ENCODE assay signal across 22 cellular contexts in genomic region chr19:17180997-17181702, GRCh38. TPM values are rescaled to one million over a fixed set of nuclear protein-coding genes. Genes with fewer than 3 reads are reported as not detected.
DNase-seq lines count a peak whose midpoint lies in the region; ATAC-seq, FAIRE-seq and TF ChIP-seq lines count a peak whose summit lies in the region.
"Had no signal": no experiment of that assay in that cellular context is flagged by ENCODE, and none has a peak within 500 bp of the region (broad histone marks: within the 10 kb centered on the region; RNA-seq: fewer than 3 reads in every experiment).

No MANE protein-coding gene starts in this region.

- H3K4me3 ChIP-seq in HepG2 (replicated peaks in 1 of 3; ENCODE audit: insufficient read depth in 1 of 3, low read depth in 2 of 3, low read length in 3 of 3) (no peak overlapping the region), right lobe of liver (no peak overlapping the region), iPS-18a (ENCODE audit: low read length) (peak overlapping the region; percentile 2)
- H3K4me3 ChIP-seq: esophagus muscularis mucosa, left ventricle myocardium inferior, suprapubic skin had no signal

- no peak for TF ChIP-seq RAD21 in HepG2 (CRISPR knock-in tag; IDR thresholded peaks at IDR 0.05)

- H2AFZ ChIP-seq in HepG2 (ENCODE audit: low read length): no peak overlapping the region

- POLR2A ChIA-PET in HepG2 (lab: Yijun Ruan, JAX): no interaction called here

- FAIRE-seq in HepG2 (lab: Jason Lieb, UNC): no peak
- FAIRE-seq: GM18507 had no signal

- TF ChIP-seq CTCF in HepG2 (CRISPR knock-in tag; IDR thresholded peaks at IDR 0.05): no peak
- TF ChIP-seq CTCF in right lobe of liver (IDR thresholded peaks at IDR 0.05): no peak
- no peak for TF ChIP-seq CTCF in glutamatergic neuron (IDR thresholded peaks at IDR 0.05; ENCODE audit: partially characterized antibody, unreplicated experiment)

- intact Hi-C loops in HepG2 (cut with micrococcal nuclease; ENCODE audit: unreplicated experiment) (no loop called here), right lobe of liver (cut with DNase I) (no loop called here)

- H3K4me1 ChIP-seq in HepG2 (ENCODE audit: insufficient read depth, low read length) (no peaks in the 10 kb centered on the region), right lobe of liver (no peaks in the 10 kb centered on the region), iPS-18a (ENCODE audit: control insufficient read depth, low read depth, low read length) (peaks cover 11% of the 10 kb centered on the region)
- H3K4me1 ChIP-seq: esophagus muscularis mucosa, left ventricle myocardium inferior, suprapubic skin had no signal

- H4K20me1 ChIP-seq in HepG2 (ENCODE audit: insufficient read depth, low read length): no peaks in the 10 kb centered on the region

- H3K27ac Mint-ChIP-seq in glutamatergic neuron (ENCODE audit: unreplicated experiment): no peak overlapping the region
- H3K27ac Mint-ChIP-seq: T-helper 2 cell treated with Interferon-gamma antibody and Interleukin-4, amounts not matched to agents 5 μg/mL and 100 μg/mL, for 36 hours had no signal

- H3K27me3 ChIP-seq in HepG2 (ENCODE audit: control insufficient read depth in 1 of 2, insufficient read depth in 2 of 2, low read length in 2 of 2): no peaks in the 10 kb centered on the region
- no peaks in the 10 kb centered on the region for H3K27me3 ChIP-seq in right lobe of liver
- H3K27me3 ChIP-seq in iPS-18a (ENCODE audit: control insufficient read depth, insufficient read depth, low read length): no peaks in the 10 kb centered on the region
- H3K27me3 ChIP-seq: esophagus muscularis mucosa, neutrophil, suprapubic skin had no signal

- no peaks in the 10 kb centered on the region for H3K9me3 ChIP-seq in HepG2 (ENCODE audit: low read length)
- no peaks in the 10 kb centered on the region for H3K9me3 ChIP-seq in right lobe of liver
- no peaks in the 10 kb centered on the region for H3K9me3 ChIP-seq in iPS-18a (ENCODE audit: control insufficient read depth, low read depth, low read length)
- H3K9me3 ChIP-seq: esophagus muscularis mucosa, left ventricle myocardium inferior, neutrophil, suprapubic skin had no signal

- H3K9ac ChIP-seq in HepG2 (ENCODE audit: insufficient read depth, low read depth, low read length) (no peak overlapping the region), iPS-18a (ENCODE audit: low read length) (no peak overlapping the region)

- CTCF ChIA-PET in HepG2 (lab: Yijun Ruan, JAX; ENCODE audit: low intra/inter-chr PET ratio, low total read pairs): no interaction called here

- H3K27me3 Mint-ChIP-seq in glutamatergic neuron (ENCODE audit: unreplicated experiment): peaks cover 3% of the 10 kb centered on the region
- H3K27me3 Mint-ChIP-seq: CD8-positive, alpha-beta memory T cell had no signal

- no peak for DNase-seq in HepG2 (ENCODE audit: low spot score)
- no peak for DNase-seq in right lobe of liver
- DNase-seq in NCI-H526 treated with DMSO at 0.1 percent for 48 hours (lab: John Stamatoyannopoulos, UW): peak; percentile 54
- DNase-seq in DMS114 treated with DMSO at 0.1 percent for 48 hours (lab: John Stamatoyannopoulos, UW; ENCODE audit: unreplicated experiment): no peak
- no peak for DNase-seq in glutamatergic neuron
- no peak for DNase-seq in cortex of kidney (lab: John Stamatoyannopoulos, UW)
- no peak for DNase-seq in NCI-H446 (lab: John Stamatoyannopoulos, UW)
- DNase-seq: activated effector memory CD4-positive, alpha-beta T cell treated with anti-CD3 and anti-CD28 coated beads, Interleukin-2, amount 50 U/mL, for 16 hours; anterior cingulate cortex; CD8-positive, alpha-beta memory T cell; effector CD4-positive, alpha-beta T cell; GOT3; left ventricle myocardium inferior; NCI-H1436; NCI-H2171; retina had no signal

- WGBS in HepG2 (ENCODE audit: low lambda C conversion rate): 97% methylated on average over 22 of the region's 22 CpGs
- WGBS in right lobe of liver (ENCODE audit: insufficient coverage, low coverage, low lambda C conversion rate, missing lambda C conversion rate): 75% methylated on average over 12 of the region's 22 CpGs

- no peak for TF ChIP-seq POLR2A in HepG2 (IDR thresholded peaks at IDR 0.05; ENCODE audit: insufficient read depth in 1 of 2, low read depth in 2 of 2, low read length in 2 of 2)
- TF ChIP-seq POLR2A in right lobe of liver (IDR thresholded peaks at IDR 0.05): no peak

- no peak for TF ChIP-seq EP300 in HepG2 (IDR thresholded peaks at IDR 0.05; ENCODE audit: low read depth in 2 of 2, low read length in 2 of 2)
- no peak for TF ChIP-seq EP300 in HepG2 (CRISPR knock-in tag; IDR thresholded peaks at IDR 0.05; ENCODE audit: borderline replicate concordance)

- H3K9me3 Mint-ChIP-seq in glutamatergic neuron (ENCODE audit: unreplicated experiment): no peaks in the 10 kb centered on the region
- H3K9me3 Mint-ChIP-seq: CD8-positive, alpha-beta memory T cell; T-helper 2 cell treated with Interferon-gamma antibody and Interleukin-4, amounts not matched to agents 5 μg/mL and 100 μg/mL, for 36 hours had no signal

- no peak for ATAC-seq in HepG2
- no peak for ATAC-seq in right lobe of liver

- BruUV-seq in HepG2 (replicated peaks; lab: Mats Ljungman, UMichigan): no TSS peak

- in situ Hi-C loops in HepG2 (cut with HindIII; ENCODE audit: extremely low pct_ligation_motif_present, low pct_unique_long_range_greater_than_20kb): no loop called here

- no peaks in the 10 kb centered on the region for H3K79me2 ChIP-seq in HepG2 (ENCODE audit: insufficient read depth, low read length)

- peaks cover 5 to 22% of the 10 kb centered on the region in 2 experiments; a peak in 3 of 5 replicates for H3K36me3 ChIP-seq in HepG2 (replicated peaks in 1 of 2; ENCODE audit: control insufficient read depth in 1 of 2, insufficient read depth in 2 of 2, low read length in 2 of 2)
- H3K36me3 ChIP-seq in right lobe of liver: peaks cover 0 to 24% (median 0%) of the 10 kb centered on the region in 4 donors
- peaks cover 9% of the 10 kb centered on the region for H3K36me3 ChIP-seq in iPS-18a (ENCODE audit: control insufficient read depth, low read depth, low read length)

- no peak overlapping the region for H3K4me2 ChIP-seq in HepG2 (ENCODE audit: low read depth, low read length)

- peaks cover 2% of the 10 kb centered on the region for H3K4me1 Mint-ChIP-seq in glutamatergic neuron (ENCODE audit: low read depth, unreplicated experiment)

- H3K27ac ChIP-seq in HepG2 (ENCODE audit: extremely low read length, insufficient read depth, low read length) (no peak overlapping the region), right lobe of liver (no peak overlapping the region), iPS-18a (ENCODE audit: low read length) (no peak overlapping the region)
- H3K27ac ChIP-seq: esophagus muscularis mucosa, left ventricle myocardium inferior, suprapubic skin had no signal

- H3K4me3 Mint-ChIP-seq in glutamatergic neuron (ENCODE audit: unreplicated experiment): no peak overlapping the region
- H3K4me3 Mint-ChIP-seq: CD8-positive, alpha-beta memory T cell; T-helper 2 cell treated with Interferon-gamma antibody and Interleukin-4, amounts not matched to agents 5 μg/mL and 100 μg/mL, for 36 hours had no signal

- H3K36me3 Mint-ChIP-seq in glutamatergic neuron (ENCODE audit: unreplicated experiment): no peaks in the 10 kb centered on the region

RNA-seq across cellular contexts. Expression of gene USE1, which starts 34.0 kb away (rescaled TPM):
- total RNA-seq in HepG2 (2016; rRNA removed; fragmentation: Illumina TruSeq; extraction: Trizol) (9.9 and 10.3 TPM in 2 replicates), right lobe of liver (10 to 100 TPM; 13.5 to 20.3 (median 18.6) TPM), glutamatergic neuron (ENCODE audit: unreplicated experiment) (14.9 TPM)
- total RNA-seq in HepG2 (2016; cell fraction: cytosol; rRNA removed; fragmentation: Illumina TruSeq; extraction: Trizol; ENCODE audit: low read depth): 7.1 and 12.3 TPM in 2 replicates
- 10.7 and 11.6 TPM in 2 replicates for total RNA-seq in HepG2 (2016; cell fraction: insoluble cytoplasmic fraction; rRNA removed; fragmentation: Illumina TruSeq; extraction: Trizol)
- 12.0 and 15.3 TPM in 2 replicates for total RNA-seq in HepG2 (2016; cell fraction: membrane; rRNA removed; fragmentation: Illumina TruSeq; extraction: Trizol)
- total RNA-seq in HepG2 (2016; cell fraction: nucleus; rRNA removed; fragmentation: Illumina TruSeq; extraction: Trizol): 6.2 and 7.0 TPM in 2 replicates
- polyA plus RNA-seq in HepG2 (2011; rRNA removed): 16.3 and 17.6 TPM in 2 replicates
- 16.8 and 22.4 TPM in 2 replicates for polyA plus RNA-seq in HepG2 (2011; cell fraction: cytosol; rRNA removed)
- polyA plus RNA-seq in HepG2 (2011; cell fraction: nucleus; rRNA removed): 10.1 and 12.6 TPM in 2 replicates
- 9.7 and 10.1 TPM in 2 replicates for polyA plus RNA-seq in HepG2 (2012)
- polyA plus RNA-seq in HepG2 (2016; cell fraction: cytosol; fragmentation: Illumina TruSeq; extraction: Trizol; ENCODE audit: low read depth): 24.0 and 30.1 TPM in 2 replicates
- 22.5 and 22.6 TPM in 2 replicates for polyA plus RNA-seq in HepG2 (2016; cell fraction: insoluble cytoplasmic fraction; fragmentation: Illumina TruSeq; extraction: Trizol; ENCODE audit: low read depth)
- 21.6 and 24.0 TPM in 2 replicates for polyA plus RNA-seq in HepG2 (2016; cell fraction: membrane; fragmentation: Illumina TruSeq; extraction: Trizol; ENCODE audit: low read depth)
- polyA plus RNA-seq in HepG2 (2016; cell fraction: nucleus; fragmentation: Illumina TruSeq; extraction: Trizol; ENCODE audit: insufficient read depth, low read depth): 20.5 and 25.4 TPM in 2 replicates
- polyA minus RNA-seq in HepG2 (2011; rRNA and poly(A)+ RNA removed; ENCODE audit: low replicate concordance): 10.8 and 31.8 TPM in 2 replicates
- polyA minus RNA-seq in HepG2 (2011; cell fraction: cytosol; rRNA and poly(A)+ RNA removed): 5.4 and 6.4 TPM in 2 replicates
- polyA minus RNA-seq in HepG2 (2011; cell fraction: nucleus; rRNA and poly(A)+ RNA removed): 8.2 and 9.4 TPM in 2 replicates

RNA-seq across cellular contexts. Expression of gene OCEL1, which starts 44.9 kb away (rescaled TPM):
- total RNA-seq in HepG2 (2016; rRNA removed; fragmentation: Illumina TruSeq; extraction: Trizol) (10.6 and 13.6 TPM in 2 replicates), right lobe of liver (10 to 100 TPM; 17.8 to 64.2 (median 31.2) TPM), glutamatergic neuron (ENCODE audit: unreplicated experiment) (23.4 TPM)
- 4.8 and 7.7 TPM in 2 replicates for total RNA-seq in HepG2 (2016; cell fraction: cytosol; rRNA removed; fragmentation: Illumina TruSeq; extraction: Trizol; ENCODE audit: low read depth)
- 11.7 and 14.6 TPM in 2 replicates for total RNA-seq in HepG2 (2016; cell fraction: insoluble cytoplasmic fraction; rRNA removed; fragmentation: Illumina TruSeq; extraction: Trizol)
- total RNA-seq in HepG2 (2016; cell fraction: membrane; rRNA removed; fragmentation: Illumina TruSeq; extraction: Trizol): 11.2 and 12.2 TPM in 2 replicates
- total RNA-seq in HepG2 (2016; cell fraction: nucleus; rRNA removed; fragmentation: Illumina TruSeq; extraction: Trizol): 12.8 and 13.1 TPM in 2 replicates
- polyA plus RNA-seq in HepG2 (2011; rRNA removed): 17.2 and 19.8 TPM in 2 replicates
- 21.9 and 24.8 TPM in 2 replicates for polyA plus RNA-seq in HepG2 (2011; cell fraction: cytosol; rRNA removed)
- 29.8 and 34.9 TPM in 2 replicates for polyA plus RNA-seq in HepG2 (2011; cell fraction: nucleus; rRNA removed)
- 26.4 and 27.7 TPM in 2 replicates for polyA plus RNA-seq in HepG2 (2012)
- polyA plus RNA-seq in HepG2 (2016; cell fraction: cytosol; fragmentation: Illumina TruSeq; extraction: Trizol; ENCODE audit: low read depth): 7.6 and 9.7 TPM in 2 replicates
- polyA plus RNA-seq in HepG2 (2016; cell fraction: insoluble cytoplasmic fraction; fragmentation: Illumina TruSeq; extraction: Trizol; ENCODE audit: low read depth): 20.5 and 23.3 TPM in 2 replicates
- polyA plus RNA-seq in HepG2 (2016; cell fraction: membrane; fragmentation: Illumina TruSeq; extraction: Trizol; ENCODE audit: low read depth): 14.5 and 14.9 TPM in 2 replicates
- 24.5 and 32.1 TPM in 2 replicates for polyA plus RNA-seq in HepG2 (2016; cell fraction: nucleus; fragmentation: Illumina TruSeq; extraction: Trizol; ENCODE audit: insufficient read depth, low read depth)
- 8.0 and 13.7 TPM in 2 replicates for polyA minus RNA-seq in HepG2 (2011; rRNA and poly(A)+ RNA removed; ENCODE audit: low replicate concordance)
- 12.6 and 14.8 TPM in 2 replicates for polyA minus RNA-seq in HepG2 (2011; cell fraction: cytosol; rRNA and poly(A)+ RNA removed)
- 9.7 and 13.4 TPM in 2 replicates for polyA minus RNA-seq in HepG2 (2011; cell fraction: nucleus; rRNA and poly(A)+ RNA removed)
